Comparison of ENCODE assay signal across 20 cellular contexts in the genomic region with DNA sequence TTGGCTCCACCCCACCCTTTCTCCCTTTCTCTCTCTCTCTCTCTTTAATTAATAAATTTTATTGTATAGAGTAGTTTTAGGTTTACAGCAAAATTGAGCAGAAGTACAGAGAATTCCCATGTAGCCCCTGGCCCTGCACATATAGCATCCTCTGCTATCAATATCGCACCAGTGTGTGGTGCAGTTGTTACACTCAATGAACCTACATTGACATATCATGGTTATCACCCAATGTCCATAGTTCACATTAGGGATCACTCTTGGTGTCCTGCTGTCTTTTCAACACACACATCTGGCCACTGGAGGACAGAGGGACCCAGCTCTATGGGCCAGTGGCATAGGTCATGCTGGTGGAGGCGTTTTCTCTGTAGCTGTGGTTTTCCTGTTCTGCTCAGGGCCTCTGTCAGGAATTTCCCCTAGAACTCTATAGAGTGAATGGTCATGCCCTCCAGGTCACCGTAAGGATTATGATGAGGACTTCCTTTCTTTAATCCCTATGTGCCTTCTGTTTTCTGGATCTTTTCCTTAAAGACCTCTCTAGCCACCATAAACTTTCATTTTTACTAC.
A peak's percentile ranks its signal among the peaks of the same experiment; 100 is the strongest.
DNase-seq lines count a peak whose midpoint lies in the region; ATAC-seq and TF ChIP-seq lines count a peak whose summit lies in the region.
"Had no signal": no experiment of that assay in that cellular context is flagged by ENCODE, and none has a peak within 500 bp of the region (broad histone marks: within the 10 kb centered on the region; RNA-seq: fewer than 3 reads in every experiment).

No MANE protein-coding gene starts in this region.

- DNase-seq in MCF 10A (ENCODE audit: unreplicated experiment), result no peak
- no peak for DNase-seq in breast epithelium (ENCODE audit: low spot score in 2 of 2)
- peak; percentile 10 for DNase-seq in RPMI7951 (ENCODE audit: low read depth)
- peak; percentile 22 for DNase-seq in glomerular visceral epithelial cell (ENCODE audit: extremely low spot score)
- DNase-seq in upper lobe of right lung, result no peak
- no peak for DNase-seq in SHP77 (lab: John Stamatoyannopoulos, UW)
- no peak for DNase-seq in OCI-M1 (lab: John Stamatoyannopoulos, UW)
- DNase-seq: 8988T, KBM-7, MM.1S, NCI-H1105 treated with DMSO at 0.1 percent for 48 hours, NCI-H1930, NCI-H2171, NCI-H446 treated with DMSO at 0.1 percent for 48 hours, NCI-H774, SHP77 treated with DMSO at 0.1 percent for 48 hours had no signal

- no peaks in the 10 kb centered on the region for H3K36me3 ChIP-seq in breast epithelium
- no peaks in the 10 kb centered on the region for H3K36me3 ChIP-seq in upper lobe of right lung
- H3K36me3 ChIP-seq: BLaER1, HAP-1 had no signal

- no peak overlapping the region for H3K4me3 Mint-ChIP-seq in MCF 10A (ENCODE audit: unreplicated experiment)

- no peaks in the 10 kb centered on the region for H3K4me1 ChIP-seq in breast epithelium
- H3K4me1 ChIP-seq in upper lobe of right lung, result no peaks in the 10 kb centered on the region
- H3K4me1 ChIP-seq: BLaER1, HAP-1 had no signal

- H3K4me1 Mint-ChIP-seq in MCF 10A (ENCODE audit: insufficient read depth, unreplicated experiment), result no peaks in the 10 kb centered on the region

- CTCF ChIA-PET in MCF 10A (lab: Yijun Ruan, JAX), result interaction anchor here (0.7 to 1.0 kb wide), 2 partner anchors 9 to 17 kb away, joined by 3 read pairs; no protein-coding TSS in a partner anchor

- peak overlapping the region; percentile 37 for H3K27ac Mint-ChIP-seq in MCF 10A (ENCODE audit: low read depth, unreplicated experiment)

- no peaks in the 10 kb centered on the region for H3K36me3 Mint-ChIP-seq in MCF 10A (ENCODE audit: insufficient read depth, unreplicated experiment)

- H3K27me3 Mint-ChIP-seq in MCF 10A (ENCODE audit: insufficient read depth, unreplicated experiment), result no peaks in the 10 kb centered on the region

- H3K9me3 Mint-ChIP-seq in MCF 10A (ENCODE audit: unreplicated experiment), result peaks cover 32% of the 10 kb centered on the region

- no peak overlapping the region for H3K27ac ChIP-seq in breast epithelium
- H3K27ac ChIP-seq in upper lobe of right lung, result no peak overlapping the region
- H3K27ac ChIP-seq: BLaER1 had no signal

- peak; percentile 14 for ATAC-seq in upper lobe of right lung
- no peak for ATAC-seq in GM18870 (IDR thresholded peaks at IDR 0.05; ENCODE audit: unreplicated experiment)
- ATAC-seq: Panc1 had no signal

- H3K27me3 ChIP-seq in breast epithelium, result no peaks in the 10 kb centered on the region
- no peaks in the 10 kb centered on the region for H3K27me3 ChIP-seq in upper lobe of right lung
- H3K27me3 ChIP-seq: BLaER1 had no signal

- H3K4me3 ChIP-seq in breast epithelium, result no peak overlapping the region
- no peak overlapping the region for H3K4me3 ChIP-seq in upper lobe of right lung
- H3K4me3 ChIP-seq: BLaER1, HAP-1 had no signal

- H3K9me3 ChIP-seq in breast epithelium, result peaks cover 7 to 8% of the 10 kb centered on the region in 2 donors
- no peaks in the 10 kb centered on the region for H3K9me3 ChIP-seq in upper lobe of right lung

- no peak for TF ChIP-seq CTCF in MCF 10A (IDR thresholded peaks at IDR 0.05; ENCODE audit: unreplicated experiment)
- no peak for TF ChIP-seq CTCF in breast epithelium (IDR thresholded peaks at IDR 0.05)
- TF ChIP-seq CTCF in upper lobe of right lung (IDR thresholded peaks at IDR 0.05), result no peak

- intact Hi-C loops in MCF 10A (cut with micrococcal nuclease), result no loop called here
- intact Hi-C loops in breast epithelium (cut with DNase I; ENCODE audit: low total_unique reads), result no loop called here
- intact Hi-C loops in upper lobe of right lung (cut with DNase I), result no loop called here

- POLR2A ChIA-PET in MCF 10A (lab: Yijun Ruan, JAX), result no interaction called here

- TF ChIP-seq POLR2A in breast epithelium (IDR thresholded peaks at IDR 0.05), result no peak

- no TSS peak for BruUV-seq in MCF 10A (replicated peaks; lab: Mats Ljungman, UMichigan)

Comparison
In these comparisons a context has a peak if more than half of its experiments do, and no peak if none do; other contexts are left out.
1. DNase-seq: peak in RPMI7951 (single experiment) and glomerular visceral epithelial cell (single experiment); none in MCF 10A (single experiment), breast epithelium (0 of 2), upper lobe of right lung (single experiment), SHP77 (0 of 2) and OCI-M1 (single experiment).